10 cellular contexts compared by ENCODE assay signal in genomic region chr5:139526309-139527109, GRCh38. TPM values are rescaled to one million over a fixed set of nuclear protein-coding genes. Genes with fewer than 3 reads are reported as not detected.
A peak's percentile ranks its signal among the peaks of the same experiment; 100 is the strongest.
DNase-seq lines count a peak whose midpoint lies in the region; ATAC-seq, FAIRE-seq and TF ChIP-seq lines count a peak whose summit lies in the region.
"Not testable (repeated sequence)": the region's sequence is repeated elsewhere in the genome, so short reads cannot be mapped to it uniquely, and the experiment has no call there.
"Had no signal": no experiment of that assay in that cellular context is flagged by ENCODE, and none has a peak within 500 bp of the region (broad histone marks: within the 10 kb centered on the region; RNA-seq: fewer than 3 reads in every experiment).

No MANE protein-coding gene starts in this region.

- H2BK12ac ChIP-seq in H1 (ENCODE audit: low read depth, low read length), result not testable (repeated sequence)

- H2AK5ac ChIP-seq in H1 (ENCODE audit: low read depth, low read length), result not testable (repeated sequence)

- H3K14ac ChIP-seq in H1 (ENCODE audit: insufficient read length), result not testable (repeated sequence)

- H3K18ac ChIP-seq in H1 (ENCODE audit: extremely low read depth, low read length), result not testable (repeated sequence)

- not testable (repeated sequence) for TF ChIP-seq RAD21 in H1 (IDR thresholded peaks at IDR 0.05 in 1 of 2, conservative IDR thresholded peaks at IDR 0.05 in 1 of 2; ENCODE audit: low read depth in 2 of 2, low read length in 2 of 2)

- H3K4me3 Mint-ChIP-seq in activated B cell treated with CpG ODN at 0.5 μM for 24 hours, result peak overlapping the region; percentile 71

- not testable (repeated sequence) for H3K9me3 Mint-ChIP-seq in activated B cell treated with CpG ODN at 0.5 μM for 24 hours

- WGBS in H1 (ENCODE audit: extremely low coverage in 1 of 2, insufficient coverage in 1 of 2, insufficient read length in 1 of 2, insufficient replicate concordance in 2 of 2, low coverage in 1 of 2, low lambda C conversion rate in 2 of 2, missing lambda C conversion rate in 1 of 2), 2 experiments, result 63 to 100% methylated on average over 1 to 21 of the region's 23 CpGs
- 75% methylated on average over 22 of the region's 23 CpGs for WGBS in prostate gland

- not testable (repeated sequence) for H3K23ac ChIP-seq in H1 (ENCODE audit: insufficient read length)

- not testable (repeated sequence) for H3K4me3 ChIP-seq in HEK293 (ENCODE audit: low read depth, low read length); prostate gland; vagina
- H3K4me3 ChIP-seq in H1 (ENCODE audit: extremely low read depth in 1 of 4, insufficient read depth in 2 of 4, low read depth in 3 of 4, low read length in 4 of 4) (peak overlapping the region in 1 of 4 experiments; percentile 5; a peak in 1 of 8 replicates), iPS-18a (ENCODE audit: low read length) (peak overlapping the region; percentile 39), mucosa of rectum (ENCODE audit: low read length in 2 of 2) (peak overlapping the region in 1 of 2 donors; percentile 31)

- not testable (repeated sequence) for H4K20me1 ChIP-seq in H1 (replicated peaks in 1 of 2; ENCODE audit: control insufficient read depth in 1 of 2, insufficient read depth in 2 of 2, low read length in 2 of 2)

- intact Hi-C loops in activated B cell treated with CpG ODN at 0.5 μM for 24 hours (cut with micrococcal nuclease); prostate gland (cut with DNase I); vagina (cut with DNase I): not testable (repeated sequence)

- H2AFZ ChIP-seq in H1 (ENCODE audit: low read length), result not testable (repeated sequence)

- H3K79me1 ChIP-seq in H1 (ENCODE audit: low read depth, low read length), result not testable (repeated sequence)

- not testable (repeated sequence) for H3K27me3 Mint-ChIP-seq in activated B cell treated with CpG ODN at 0.5 μM for 24 hours

- H3K27ac Mint-ChIP-seq in activated B cell treated with CpG ODN at 0.5 μM for 24 hours, result peak overlapping the region; percentile 91

- H3K9me3 ChIP-seq in HEK293 (ENCODE audit: control insufficient read depth, insufficient read depth, low read depth, low read length); H1 (ENCODE audit: insufficient read depth in 2 of 2, low read depth in 1 of 2, low read length in 1 of 2); iPS-18a (ENCODE audit: control insufficient read depth, low read depth, low read length); mucosa of rectum (ENCODE audit: control insufficient read depth in 2 of 2, low read length in 2 of 2); prostate gland; vagina: not testable (repeated sequence)

- DNase-seq in ELF-1 (ENCODE audit: low read depth, low spot score) (peak; percentile 81), activated B cell treated with CpG ODN at 0.5 μM for 24 hours (peak; percentile 19)
- DNase-seq in H1 (ENCODE audit: low read depth in 1 of 2, low spot score in 2 of 2); prostate gland (ENCODE audit: low spot score); vagina (ENCODE audit: extremely low spot score in 2 of 2): not testable (repeated sequence)

- H3K9ac ChIP-seq in H1 (replicated peaks in 1 of 4; ENCODE audit: extremely low read depth in 1 of 4, low read depth in 3 of 4, low read length in 3 of 4); iPS-18a (ENCODE audit: low read length): not testable (repeated sequence)
- H3K9ac ChIP-seq in mucosa of rectum (ENCODE audit: low read depth in 1 of 2, low read length in 2 of 2), result peak overlapping the region in 1 of 2 donors; percentile 33

- not testable (repeated sequence) for H2BK5ac ChIP-seq in H1 (ENCODE audit: low read depth, low read length)

- TF ChIP-seq CTCF in HEK293 (tag by site-specific recombination; IDR thresholded peaks at IDR 0.05); activated B cell treated with CpG ODN at 0.5 μM for 24 hours (IDR thresholded peaks at IDR 0.05); H1 (IDR thresholded peaks at IDR 0.05; ENCODE audit: control extremely low read depth in 1 of 3, insufficient read depth in 1 of 3, low read depth in 1 of 3, low read length in 3 of 3); prostate gland (IDR thresholded peaks at IDR 0.05); vagina (IDR thresholded peaks at IDR 0.05): not testable (repeated sequence)

- H4K91ac ChIP-seq in H1 (replicated peaks; ENCODE audit: insufficient read length, low read length), result not testable (repeated sequence)

- H3K79me2 ChIP-seq in H1 (ENCODE audit: control insufficient read depth in 1 of 2, insufficient read depth in 2 of 2, low read length in 2 of 2), result not testable (repeated sequence)

- not testable (repeated sequence) for H2BK15ac ChIP-seq in H1 (ENCODE audit: low read length)

- peaks cover 43% of the 10 kb centered on the region for H3K4me1 Mint-ChIP-seq in activated B cell treated with CpG ODN at 0.5 μM for 24 hours

- not testable (repeated sequence) for H3K27me3 ChIP-seq in H1 (replicated peaks in 1 of 4; ENCODE audit: control insufficient read depth in 3 of 4, extremely low read depth in 1 of 4, insufficient read depth in 3 of 4, low read length in 3 of 4); iPS-18a (ENCODE audit: control insufficient read depth, insufficient read depth, low read length); mucosa of rectum (ENCODE audit: control insufficient read depth in 2 of 2, insufficient read depth in 2 of 2, low read length in 2 of 2); prostate gland (replicated peaks; ENCODE audit: insufficient read depth); vagina

- not testable (repeated sequence) for H4K8ac ChIP-seq in H1 (ENCODE audit: extremely low read depth, insufficient read depth, low read length)

- H2BK120ac ChIP-seq in H1 (replicated peaks; ENCODE audit: low read depth, low read length), result peak overlapping the region; percentile 43

- TF ChIP-seq EP300 in H1 (IDR thresholded peaks at IDR 0.05; ENCODE audit: borderline replicate concordance in 1 of 2, low read depth in 2 of 2, low read length in 2 of 2), result not testable (repeated sequence)

- not testable (repeated sequence) for H3K23me2 ChIP-seq in H1 (ENCODE audit: low read depth, low read length)

- not testable (repeated sequence) for H4K5ac ChIP-seq in H1 (ENCODE audit: insufficient read length, low read depth, low read length)

- not testable (repeated sequence) for H3K36me3 ChIP-seq in HEK293 (ENCODE audit: control insufficient read depth in 2 of 2, insufficient read depth in 1 of 2, low read length in 2 of 2); H1 (ENCODE audit: control insufficient read depth in 2 of 4, insufficient read depth in 4 of 4, low read length in 3 of 4); iPS-18a (ENCODE audit: control insufficient read depth, low read depth, low read length); mucosa of rectum (ENCODE audit: control insufficient read depth in 2 of 2, insufficient read depth in 2 of 2, low read length in 2 of 2); prostate gland; vagina

- not testable (repeated sequence) for H3K4me1 ChIP-seq in HEK293 (ENCODE audit: control insufficient read depth, insufficient read depth, low read length); prostate gland (replicated peaks); vagina
- peaks cover 6 to 29% (median 25%) of the 10 kb centered on the region in 4 experiments; a peak in 6 of 7 replicates for H3K4me1 ChIP-seq in H1 (replicated peaks in 1 of 4; ENCODE audit: control insufficient read depth in 3 of 4, insufficient read depth in 4 of 4, low read length in 3 of 4)
- H3K4me1 ChIP-seq in iPS-18a (ENCODE audit: control insufficient read depth, low read depth, low read length), result peaks cover 48% of the 10 kb centered on the region
- peaks cover 25 to 33% of the 10 kb centered on the region in 2 donors for H3K4me1 ChIP-seq in mucosa of rectum (ENCODE audit: control insufficient read depth in 2 of 2, insufficient read depth in 2 of 2, low read length in 2 of 2)

- TF ChIP-seq POLR2A in H1 (IDR thresholded peaks at IDR 0.05; ENCODE audit: control extremely low read depth in 1 of 2, low read depth in 2 of 2, low read length in 2 of 2); prostate gland (IDR thresholded peaks at IDR 0.05); vagina (IDR thresholded peaks at IDR 0.05): not testable (repeated sequence)

- H3K56ac ChIP-seq in H1 (replicated peaks; ENCODE audit: insufficient read length, low read depth, low read length), result not testable (repeated sequence)

- CTCF ChIA-PET in HEK293 (lab: Yijun Ruan, JAX), result interaction anchor here (0.5 to 0.6 kb wide), 3 partner anchors 10 to 39 kb away, joined by 3 to 4 read pairs (median 3); no protein-coding TSS in a partner anchor
- CTCF ChIA-PET in activated B cell treated with CpG ODN at 0.5 μM for 24 hours (lab: Charles Lee), result not testable (repeated sequence)
- CTCF ChIA-PET in H1 (lab: Charles Lee; ENCODE audit: partially characterized antibody), result interaction anchor here (0.6 to 3.7 kb wide), 4 partner anchors 10 to 247 kb away, joined by 3 to 18 read pairs (median 6); partner anchors contain the start of gene UBE2D2

- not testable (repeated sequence) for ATAC-seq in activated B cell treated with CpG ODN at 0.5 μM for 24 hours (ENCODE audit: low read depth)

- not testable (repeated sequence) for H3K27ac ChIP-seq in HEK293 (ENCODE audit: extremely low read depth, low read depth, low read length); H1 (ENCODE audit: low read depth, low read length); iPS-18a (ENCODE audit: low read length)
- H3K27ac ChIP-seq in mucosa of rectum (ENCODE audit: low read depth in 2 of 2, low read length in 2 of 2) (peak overlapping the region; percentile 77 to 78), prostate gland (peak overlapping the region; percentile 18 to 48), vagina (peak overlapping the region; percentile 36)

- not testable (repeated sequence) for FAIRE-seq in H1 (lab: Jason Lieb, UNC)

- H3K4ac ChIP-seq in H1 (replicated peaks; ENCODE audit: insufficient read length, low read depth, low read length), result not testable (repeated sequence)

- H2BK20ac ChIP-seq in H1 (ENCODE audit: low read length), result 0 out of 2 replicates have a peak overlapping the region, but pooled peaks have one; percentile 43

- not testable (repeated sequence) for H3K4me2 ChIP-seq in H1 (ENCODE audit: insufficient read depth in 1 of 2, low read depth in 2 of 2, low read length in 2 of 2)

- H3K36me3 Mint-ChIP-seq in activated B cell treated with CpG ODN at 0.5 μM for 24 hours (ENCODE audit: low read depth), result not testable (repeated sequence)

- POLR2A ChIA-PET in HEK293 (lab: Yijun Ruan, JAX); H1 (lab: Charles Lee; ENCODE audit: partially characterized antibody): not testable (repeated sequence)
- POLR2A ChIA-PET in activated B cell treated with CpG ODN at 0.5 μM for 24 hours (lab: Charles Lee), result interaction anchor here (0.6 to 5.8 kb wide), 4 partner anchors 19 to 40 kb away, joined by 3 to 37 read pairs (median 4); partner anchors contain the start of gene UBE2D2

RNA-seq across cellular contexts. Expression of gene UBE2D2, which starts 34.6 kb away (rescaled TPM):
- total RNA-seq in activated B cell treated with CpG ODN at 0.5 μM for 24 hours, result 152 and 172 TPM in 2 replicates
- 194 and 203 TPM in 2 replicates for total RNA-seq in H1 (2021; fragmentation: NEBNext Ultra II Directional; extraction: Animal tissue kit (Norgen Biotek cat#: 25700))
- polyA plus RNA-seq in H1 (2011; rRNA removed), result 57.8 and 66.9 TPM in 2 replicates
- polyA plus RNA-seq in H1 (2011; cell fraction: cytosol; rRNA removed), result 57.5 TPM
- 20.2 TPM for polyA plus RNA-seq in H1 (2011; cell fraction: nucleus; rRNA removed)
- 137 to 209 TPM (median 142 TPM) in 4 replicates for polyA plus RNA-seq in H1 (2012, experiment 1 of 2)
- polyA plus RNA-seq in H1 (2012, experiment 2 of 2), result 246 TPM
- polyA plus RNA-seq in H1 (2013, experiment 1 of 2), result 91.5 TPM
- 95.8 TPM for polyA plus RNA-seq in H1 (2013, experiment 2 of 2)
- polyA minus RNA-seq in H1 (2011; rRNA and poly(A)+ RNA removed), result 46.3 and 52.7 TPM in 2 replicates
- polyA minus RNA-seq in H1 (2011; cell fraction: cytosol; rRNA and poly(A)+ RNA removed), result 70.2 TPM
- 30.4 TPM for polyA minus RNA-seq in H1 (2011; cell fraction: nucleus; rRNA and poly(A)+ RNA removed)
- 10 to 100 TPM; 90.3 to 96.3 TPM for total RNA-seq in prostate gland
- total RNA-seq in vagina, result 57.5 TPM

RNA-seq across cellular contexts. Expression of gene STING1, which starts 44.0 kb away (rescaled TPM):
- total RNA-seq in activated B cell treated with CpG ODN at 0.5 μM for 24 hours (0.91 and 1.1 TPM in 2 replicates), prostate gland (10 to 100 TPM; 33.8 to 59.1 TPM), vagina (103 TPM)
- 0.26 and 0.42 TPM in 2 replicates for total RNA-seq in H1 (2021; fragmentation: NEBNext Ultra II Directional; extraction: Animal tissue kit (Norgen Biotek cat#: 25700))
- 0.47 and 1.2 TPM in 2 replicates for polyA plus RNA-seq in H1 (2011; rRNA removed)
- 0.74 TPM for polyA plus RNA-seq in H1 (2011; cell fraction: cytosol; rRNA removed)
- 1.5 TPM for polyA plus RNA-seq in H1 (2011; cell fraction: nucleus; rRNA removed)
- 0.35 to 0.66 TPM (median 0.62 TPM) in 4 replicates for polyA plus RNA-seq in H1 (2012, experiment 1 of 2)
- polyA plus RNA-seq in H1 (2012, experiment 2 of 2), result 0.12 TPM
- 0.24 TPM for polyA plus RNA-seq in H1 (2013, experiment 1 of 2)
- polyA plus RNA-seq in H1 (2013, experiment 2 of 2), result 0.29 TPM
- 0.38 and 0.90 TPM in 2 replicates for polyA minus RNA-seq in H1 (2011; rRNA and poly(A)+ RNA removed)
- polyA minus RNA-seq in H1 (2011; cell fraction: cytosol; rRNA and poly(A)+ RNA removed), result not detected
- 0.90 TPM for polyA minus RNA-seq in H1 (2011; cell fraction: nucleus; rRNA and poly(A)+ RNA removed)

RNA-seq across cellular contexts. Expression of gene SMIM33, which starts 55.7 kb away (rescaled TPM):
- total RNA-seq in activated B cell treated with CpG ODN at 0.5 μM for 24 hours (not detected in 2 replicates), prostate gland (not detected), vagina (not detected)
- total RNA-seq in H1 (2021; fragmentation: NEBNext Ultra II Directional; extraction: Animal tissue kit (Norgen Biotek cat#: 25700)), result not detected in 2 replicates
- polyA plus RNA-seq in H1 (2011; rRNA removed), result not detected in 2 replicates
- polyA plus RNA-seq in H1 (2011; cell fraction: cytosol; rRNA removed), result not detected
- not detected for polyA plus RNA-seq in H1 (2011; cell fraction: nucleus; rRNA removed)
- not detected in 4 replicates for polyA plus RNA-seq in H1 (2012, experiment 1 of 2)
- polyA plus RNA-seq in H1 (2012, experiment 2 of 2), result not detected
- not detected for polyA plus RNA-seq in H1 (2013, experiment 1 of 2)
- not detected for polyA plus RNA-seq in H1 (2013, experiment 2 of 2)
- 0.05 TPM in 1 of 2 replicates, not detected in the other for polyA minus RNA-seq in H1 (2011; rRNA and poly(A)+ RNA removed)
- polyA minus RNA-seq in H1 (2011; cell fraction: cytosol; rRNA and poly(A)+ RNA removed), result not detected
- not detected for polyA minus RNA-seq in H1 (2011; cell fraction: nucleus; rRNA and poly(A)+ RNA removed)
- total RNA-seq: A673, RPMI7951 had no signal

Comparison
In these comparisons a context has a peak if more than half of its experiments do, and no peak if none do; other contexts are left out.
1. RNA of gene STING1, which starts 44.0 kb away (total RNA-seq): 103 TPM in vagina (single experiment) and 33.8 to 59.1 TPM in prostate gland; 0.91 to 1.1 TPM in activated B cell treated with CpG ODN at 0.5 μM for 24 hours and 0.26 to 0.42 TPM in H1; every median in the first group is over 10 times any median in the second.